Comparison of ENCODE assay signal across 32 cellular contexts in the genomic region with DNA sequence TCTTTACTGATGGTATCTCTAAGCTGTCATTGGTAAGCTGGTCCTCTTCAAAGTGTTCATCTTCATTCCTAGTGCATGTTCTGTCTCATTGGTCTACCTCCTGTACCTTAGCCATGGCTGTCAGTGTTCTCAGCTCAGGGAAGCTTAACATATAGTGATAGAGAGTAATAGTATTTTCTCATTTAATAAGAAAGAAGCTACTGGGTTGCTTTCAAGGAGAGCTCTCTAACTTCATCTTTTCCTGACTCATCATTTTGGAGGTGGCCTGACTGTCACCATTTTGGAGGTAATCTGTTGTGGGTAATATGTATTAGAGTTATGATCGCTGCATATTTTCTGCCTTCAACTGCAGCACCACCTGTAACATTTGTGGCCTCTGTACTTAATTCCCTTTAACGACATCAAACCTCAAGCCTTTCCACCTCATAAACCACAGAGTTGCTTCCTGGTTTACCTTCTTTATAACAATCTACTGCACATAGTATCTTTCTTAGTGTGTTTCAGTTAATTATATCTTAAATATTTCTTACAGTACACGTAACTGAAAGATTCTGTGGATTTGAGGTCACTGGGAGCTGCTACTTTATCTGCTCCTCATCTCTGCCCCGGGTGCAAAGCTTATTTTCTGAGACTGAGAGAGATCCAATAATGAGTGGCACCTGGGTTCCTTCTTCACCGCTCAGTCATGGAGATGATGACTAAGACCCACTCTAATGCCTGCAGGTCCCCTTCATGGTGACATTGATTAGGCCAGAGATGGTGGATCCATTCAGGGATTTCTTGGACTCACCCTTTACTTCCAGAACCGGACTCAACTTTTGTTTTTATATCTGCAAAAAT.
DNase-seq lines count a peak whose midpoint lies in the region; ATAC-seq and TF ChIP-seq lines count a peak whose summit lies in the region.
"Had no signal": no experiment of that assay in that cellular context is flagged by ENCODE, and none has a peak within 500 bp of the region (broad histone marks: within the 10 kb centered on the region; RNA-seq: fewer than 3 reads in every experiment).

No MANE protein-coding gene starts in this region.

- no peak overlapping the region for H3K27ac ChIP-seq in neural progenitor cell
- H3K27ac ChIP-seq: hepatocyte, pancreas, Peyer's patch, right atrium auricular region, testis, vagina had no signal

- H3K9me3 Mint-ChIP-seq in activated CD4-positive, alpha-beta T cell treated with anti-CD3 and anti-CD28 coated beads, Interleukin-2, amount 10 ng/mL, durations not matched to agents 24 days and 14 days, result no peaks in the 10 kb centered on the region
- peaks cover 3% of the 10 kb centered on the region for H3K9me3 Mint-ChIP-seq in neural progenitor cell

- no peak for ATAC-seq in HG03571 (IDR thresholded peaks at IDR 0.05; ENCODE audit: unreplicated experiment)
- ATAC-seq: esophagus mucosa; natural killer cell treated with Interleukin-12 subunit alpha and Interleukin-12 subunit beta and Interleukin-15 and Interleukin-18, amount 100 ng/mL, for 72 hours; pancreas; stimulated activated naive B cell treated with anti-CD40 and anti-IgM and Interleukin-4, amounts not matched to agents 10 μg/mL and 1 μg/mL and 100 μg/mL, for 72 hours had no signal

- intact Hi-C loops in activated CD4-positive, alpha-beta T cell treated with anti-CD3 and anti-CD28 coated beads, Interleukin-2, amount 10 ng/mL, durations not matched to agents 24 days and 14 days (cut with micrococcal nuclease), result no loop called here

- H3K4me2 ChIP-seq in neural progenitor cell, result no peak overlapping the region
- H3K4me2 ChIP-seq: hepatocyte had no signal

- TF ChIP-seq CTCF in kidney epithelial cell (IDR thresholded peaks at IDR 0.05; ENCODE audit: insufficient read depth, low read length, poor library complexity, severe bottlenecking) (no peak), neural progenitor cell (IDR thresholded peaks at IDR 0.05) (no peak)

- no peaks in the 10 kb centered on the region for H3K79me2 ChIP-seq in neural progenitor cell (ENCODE audit: low read depth)
- H3K79me2 ChIP-seq: hepatocyte had no signal

- no peaks in the 10 kb centered on the region for H3K36me3 ChIP-seq in kidney epithelial cell (ENCODE audit: control insufficient read depth, insufficient read depth, low read length)
- no peaks in the 10 kb centered on the region for H3K36me3 ChIP-seq in neural progenitor cell
- H3K36me3 ChIP-seq: pancreas, Peyer's patch, right atrium auricular region, vagina had no signal

- peaks cover 7% of the 10 kb centered on the region for H3K4me1 Mint-ChIP-seq in activated CD4-positive, alpha-beta T cell treated with anti-CD3 and anti-CD28 coated beads, Interleukin-2, amount 10 ng/mL, durations not matched to agents 24 days and 14 days
- H3K4me1 Mint-ChIP-seq in neural progenitor cell, result peaks cover 12% of the 10 kb centered on the region
- H3K4me1 Mint-ChIP-seq: B cell; IgD-negative memory B cell; immature natural killer cell; stimulated activated naive B cell treated with anti-CD40 and anti-IgM and Interleukin-4, amounts not matched to agents 10 μg/mL and 1 μg/mL and 100 μg/mL, for 72 hours had no signal

- peak; percentile 54 for DNase-seq in activated CD4-positive, alpha-beta T cell treated with anti-CD3 and anti-CD28 coated beads, Interleukin-2, amount 10 ng/mL, durations not matched to agents 24 days and 14 days
- DNase-seq in activated CD4-positive, alpha-beta T cell treated with anti-CD3 and anti-CD28 coated beads, Interleukin-2, amount 50 U/mL, for 4 hours, result no peak
- DNase-seq in HT-29 (ENCODE audit: low spot score) (peak; percentile 59), SK-N-DZ (ENCODE audit: low spot score) (peak; percentile 26), kidney epithelial cell (ENCODE audit: low read depth) (peak; percentile 47), kidney glomerular epithelial cell (lab: John Stamatoyannopoulos, UW) (no peak), neural progenitor cell (ENCODE audit: low spot score) (no peak)
- DNase-seq: activated naive CD4-positive, alpha-beta T cell treated with anti-CD3 and anti-CD28 coated beads for 36 hours; activated T-cell treated with anti-CD3 and anti-CD28 coated beads, Interleukin-2, amount 50 U/mL, for 24 hours; anterior cingulate cortex; COR-L47; cortex of kidney; foreskin melanocyte; HCEC 1CT; immature natural killer cell; midbrain; NCI-H1436; NCI-H510A; pancreas; Peyer's patch; SIG-M5; stimulated activated CD4-positive, alpha-beta T cell treated with anti-CD3 and anti-CD28 coated beads, Interleukin-4, amount 100 ng/mL, for 1 hour; stimulated activated naive B cell treated with anti-CD40 and anti-IgM and Interleukin-4, amounts not matched to agents 10 μg/mL and 1 μg/mL and 100 μg/mL, for 72 hours; testis had no signal

- H3K27ac Mint-ChIP-seq in activated CD4-positive, alpha-beta T cell treated with anti-CD3 and anti-CD28 coated beads, Interleukin-2, amount 10 ng/mL, durations not matched to agents 24 days and 14 days, result peak overlapping the region; percentile 53
- H3K27ac Mint-ChIP-seq in neural progenitor cell, result no peak overlapping the region
- H3K27ac Mint-ChIP-seq: activated naive CD4-positive, alpha-beta T cell treated with anti-CD3 and anti-CD28 coated beads for 36 hours; activated T-cell treated with anti-CD3 and anti-CD28 coated beads, Interleukin-2, amount 50 U/mL, for 24 hours; B cell; IgD-negative memory B cell; immature natural killer cell; natural killer cell treated with Interleukin-12 subunit alpha and Interleukin-12 subunit beta and Interleukin-15 and Interleukin-18, amount 100 ng/mL, for 72 hours; stimulated activated naive B cell treated with anti-CD40 and anti-IgM and Interleukin-4, amounts not matched to agents 10 μg/mL and 1 μg/mL and 100 μg/mL, for 72 hours had no signal

- H3K27me3 ChIP-seq in kidney epithelial cell (ENCODE audit: control insufficient read depth, insufficient read depth, low read length), result no peaks in the 10 kb centered on the region
- H3K27me3 ChIP-seq in neural progenitor cell, result no peaks in the 10 kb centered on the region
- H3K27me3 ChIP-seq: hepatocyte, pancreas, Peyer's patch, right atrium auricular region, testis, vagina had no signal

- no peak overlapping the region for H3K4me3 Mint-ChIP-seq in activated CD4-positive, alpha-beta T cell treated with anti-CD3 and anti-CD28 coated beads, Interleukin-2, amount 10 ng/mL, durations not matched to agents 24 days and 14 days
- H3K4me3 Mint-ChIP-seq in neural progenitor cell, result no peak overlapping the region
- H3K4me3 Mint-ChIP-seq: activated naive CD4-positive, alpha-beta T cell treated with anti-CD3 and anti-CD28 coated beads for 36 hours; activated T-cell treated with anti-CD3 and anti-CD28 coated beads, Interleukin-2, amount 50 U/mL, for 24 hours; B cell; IgD-negative memory B cell; immature natural killer cell; natural killer cell treated with Interleukin-12 subunit alpha and Interleukin-12 subunit beta and Interleukin-15 and Interleukin-18, amount 100 ng/mL, for 72 hours; stimulated activated naive B cell treated with anti-CD40 and anti-IgM and Interleukin-4, amounts not matched to agents 10 μg/mL and 1 μg/mL and 100 μg/mL, for 72 hours had no signal

- H2AFZ ChIP-seq in neural progenitor cell (replicated peaks), result no peak overlapping the region
- H2AFZ ChIP-seq: hepatocyte had no signal

- peaks cover 8% of the 10 kb centered on the region for H3K4me1 ChIP-seq in neural progenitor cell
- H3K4me1 ChIP-seq: pancreas, Peyer's patch, right atrium auricular region, testis, vagina had no signal

- no peaks in the 10 kb centered on the region for H3K9me3 ChIP-seq in neural progenitor cell (ENCODE audit: low read depth)
- H3K9me3 ChIP-seq: pancreas, Peyer's patch, right atrium auricular region, testis, vagina had no signal

- no peaks in the 10 kb centered on the region for H3K36me3 Mint-ChIP-seq in activated CD4-positive, alpha-beta T cell treated with anti-CD3 and anti-CD28 coated beads, Interleukin-2, amount 10 ng/mL, durations not matched to agents 24 days and 14 days (ENCODE audit: low read depth)
- no peaks in the 10 kb centered on the region for H3K36me3 Mint-ChIP-seq in neural progenitor cell
- H3K36me3 Mint-ChIP-seq: IgD-negative memory B cell; immature natural killer cell; stimulated activated naive B cell treated with anti-CD40 and anti-IgM and Interleukin-4, amounts not matched to agents 10 μg/mL and 1 μg/mL and 100 μg/mL, for 72 hours had no signal

- no peak overlapping the region for H3K9ac ChIP-seq in neural progenitor cell

- H3F3A ChIP-seq in neural progenitor cell (ENCODE audit: low read depth), result no peaks in the 10 kb centered on the region

- no peaks in the 10 kb centered on the region for H3K27me3 Mint-ChIP-seq in activated CD4-positive, alpha-beta T cell treated with anti-CD3 and anti-CD28 coated beads, Interleukin-2, amount 10 ng/mL, durations not matched to agents 24 days and 14 days
- H3K27me3 Mint-ChIP-seq in neural progenitor cell (ENCODE audit: insufficient read depth, low read depth), result peaks cover 3% of the 10 kb centered on the region
- H3K27me3 Mint-ChIP-seq: activated T-cell treated with anti-CD3 and anti-CD28 coated beads, Interleukin-2, amount 50 U/mL, for 24 hours; B cell; IgD-negative memory B cell; natural killer cell treated with Interleukin-12 subunit alpha and Interleukin-12 subunit beta and Interleukin-15 and Interleukin-18, amount 100 ng/mL, for 72 hours; stimulated activated naive B cell treated with anti-CD40 and anti-IgM and Interleukin-4, amounts not matched to agents 10 μg/mL and 1 μg/mL and 100 μg/mL, for 72 hours had no signal

- H4K20me1 ChIP-seq in neural progenitor cell (ENCODE audit: low read depth), result no peaks in the 10 kb centered on the region

- H3K4me3 ChIP-seq in kidney epithelial cell (ENCODE audit: low read depth, low read length) (no peak overlapping the region), neural progenitor cell (no peak overlapping the region)
- H3K4me3 ChIP-seq: hepatocyte, pancreas, Peyer's patch, right atrium auricular region, testis, vagina had no signal

Comparison
In these comparisons a context has a peak if more than half of its experiments do, and no peak if none do; other contexts are left out.
1. DNase-seq: peak in activated CD4-positive, alpha-beta T cell treated with anti-CD3 and anti-CD28 coated beads, Interleukin-2, amount 10 ng/mL, durations not matched to agents 24 days and 14 days (single experiment), HT-29 (single experiment), SK-N-DZ (single experiment) and kidney epithelial cell (single experiment); none in activated CD4-positive, alpha-beta T cell treated with anti-CD3 and anti-CD28 coated beads, Interleukin-2, amount 50 U/mL, for 4 hours (0 of 2), kidney glomerular epithelial cell (single experiment) and neural progenitor cell (single experiment).